ENCODE assay signal across 9 cellular contexts in the genomic region with DNA sequence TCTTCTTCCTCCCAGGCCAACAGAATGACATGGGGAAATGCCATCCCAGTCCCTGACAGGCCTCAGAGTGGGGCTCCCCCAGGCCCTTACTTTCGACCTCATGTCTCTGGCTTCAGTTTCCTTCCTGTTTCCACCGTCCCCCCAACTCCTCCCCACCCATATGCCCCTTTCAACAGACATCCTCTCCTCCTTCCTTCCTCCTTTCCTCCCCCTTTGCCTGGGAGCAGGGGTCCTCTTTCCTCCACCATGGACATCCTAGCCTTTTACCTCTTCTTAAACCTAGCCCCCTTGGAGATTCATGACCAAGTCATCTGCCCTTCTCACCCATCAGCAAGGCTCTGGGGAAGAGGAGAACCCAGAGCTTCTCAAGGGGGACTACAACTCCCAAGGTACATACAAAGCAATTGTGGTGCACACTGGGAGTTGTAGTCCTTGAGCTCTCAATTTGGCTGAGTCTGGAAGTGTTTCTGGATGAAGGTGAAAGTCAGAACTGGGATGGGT. TPM values are rescaled to one million over a fixed set of nuclear protein-coding genes. Genes with fewer than 3 reads are reported as not detected.
DNase-seq lines count a peak whose midpoint lies in the region; ATAC-seq and TF ChIP-seq lines count a peak whose summit lies in the region.
"Had no signal": no experiment of that assay in that cellular context is flagged by ENCODE, and none has a peak within 500 bp of the region (broad histone marks: within the 10 kb centered on the region; RNA-seq: fewer than 3 reads in every experiment).

No MANE protein-coding gene starts in this region.

- no peak for TF ChIP-seq CTCF in neural crest cell (conservative IDR thresholded peaks at IDR 0.05)

- peak overlapping the region; percentile 97 for H3K27ac ChIP-seq in cingulate gyrus (ENCODE audit: low read depth, low read length)

- no peaks in the 10 kb centered on the region for H3K9me3 Mint-ChIP-seq in neural crest cell

- DNase-seq in SHP77 (lab: John Stamatoyannopoulos, UW), result peak; percentile 12 to 47
- DNase-seq in SHP77 treated with DMSO at 0.1 percent for 48 hours (lab: John Stamatoyannopoulos, UW), result no peak
- peak; percentile 68 for DNase-seq in SK-N-DZ (ENCODE audit: low spot score)
- no peak for DNase-seq in neural crest cell (ENCODE audit: low read depth, low spot score)

- no peak overlapping the region for H3K27ac Mint-ChIP-seq in neural crest cell (ENCODE audit: unreplicated experiment)

- ATAC-seq in HG03175 (IDR thresholded peaks at IDR 0.05; ENCODE audit: unreplicated experiment) (no peak), GM19035 (IDR thresholded peaks at IDR 0.05; ENCODE audit: unreplicated experiment) (no peak), HG02885 (IDR thresholded peaks at IDR 0.05; ENCODE audit: poor library complexity, unreplicated experiment) (no peak)

- H3K27me3 Mint-ChIP-seq in neural crest cell (ENCODE audit: low read depth), result no peaks in the 10 kb centered on the region

- H3K4me1 Mint-ChIP-seq in neural crest cell, result peaks cover 23% of the 10 kb centered on the region

- H3K4me3 Mint-ChIP-seq in neural crest cell, result peak overlapping the region; percentile 79

- no peaks in the 10 kb centered on the region for H3K36me3 Mint-ChIP-seq in neural crest cell (ENCODE audit: low read depth)

RNA-seq across cellular contexts. Expression of gene ZBTB7B, which starts 4.0 kb away (rescaled TPM):
- 4.1 and 4.9 TPM in 2 replicates for polyA plus RNA-seq in SK-N-DZ (2014; cell fraction: cytosol; rRNA removed)
- 8.2 and 11.4 TPM in 2 replicates for polyA plus RNA-seq in SK-N-DZ (2014; cell fraction: nucleus; rRNA removed)
- total RNA-seq in neural crest cell, result 5.9 and 6.9 TPM in 2 replicates

RNA-seq across cellular contexts. Expression of gene LENEP, which starts 13.3 kb away (rescaled TPM):
- not detected in 2 replicates for polyA plus RNA-seq in SK-N-DZ (2014; cell fraction: cytosol; rRNA removed)
- 0.98 TPM in 1 of 2 replicates, not detected in the other for polyA plus RNA-seq in SK-N-DZ (2014; cell fraction: nucleus; rRNA removed)
- total RNA-seq in neural crest cell, result 1.9 and 2.5 TPM in 2 replicates
- polyA plus RNA-seq: BJ had no signal

RNA-seq across cellular contexts. Expression of gene FLAD1, which starts 23.5 kb away (rescaled TPM):
- 133 and 172 TPM in 2 replicates for polyA plus RNA-seq in SK-N-DZ (2014; cell fraction: cytosol; rRNA removed)
- polyA plus RNA-seq in SK-N-DZ (2014; cell fraction: nucleus; rRNA removed), result 243 and 343 TPM in 2 replicates
- total RNA-seq in neural crest cell, result 76.3 and 81.9 TPM in 2 replicates

RNA-seq across cellular contexts. Expression of gene DCST2, which starts 26.9 kb away (rescaled TPM):
- 0.28 TPM in 1 of 2 replicates, not detected in the other for polyA plus RNA-seq in SK-N-DZ (2014; cell fraction: cytosol; rRNA removed)
- 0.19 and 2.3 TPM in 2 replicates for polyA plus RNA-seq in SK-N-DZ (2014; cell fraction: nucleus; rRNA removed)
- total RNA-seq in neural crest cell, result 1.3 and 3.4 TPM in 2 replicates

RNA-seq across cellular contexts. Expression of gene DCST1, which starts 27.0 kb away (rescaled TPM):
- 0.05 TPM in 1 of 2 replicates, not detected in the other for polyA plus RNA-seq in SK-N-DZ (2014; cell fraction: cytosol; rRNA removed)
- not detected in 2 replicates for polyA plus RNA-seq in SK-N-DZ (2014; cell fraction: nucleus; rRNA removed)
- not detected in 2 replicates for total RNA-seq in neural crest cell
- polyA plus RNA-seq: BJ had no signal

Comparison
In these comparisons a context has a peak if more than half of its experiments do, and no peak if none do; other contexts are left out.
1. DNase-seq: peak in SHP77 (2 of 2) and SK-N-DZ (single experiment); none in SHP77 treated with DMSO at 0.1 percent for 48 hours (single experiment) and neural crest cell (single experiment).